ENCODE assay signal across 38 cellular contexts in the genomic region with DNA sequence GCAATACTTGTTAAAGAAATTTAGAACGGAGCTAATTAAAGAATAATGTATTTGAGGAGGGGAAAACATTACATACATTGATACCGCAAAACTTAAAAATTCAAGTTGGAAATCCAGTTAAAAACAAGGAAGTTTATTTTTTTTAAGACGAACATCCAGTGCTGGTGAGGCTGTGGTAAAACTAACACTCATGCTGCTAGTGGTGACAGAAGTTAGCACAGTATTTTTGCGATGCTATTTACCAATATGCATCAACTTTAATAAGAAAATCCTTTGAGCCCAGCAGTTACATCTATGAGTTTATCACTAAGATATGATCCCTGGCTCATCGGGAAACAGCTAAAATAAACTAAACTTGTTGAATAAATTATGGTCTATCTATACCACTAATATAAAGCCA.
"Had no signal": no experiment of that assay in that cellular context is flagged by ENCODE, and none has a peak within 500 bp of the region (broad histone marks: within the 10 kb centered on the region; RNA-seq: fewer than 3 reads in every experiment).

No MANE protein-coding gene starts in this region.

- H3K27me3 Mint-ChIP-seq: activated B cell treated with CpG ODN at 0.5 μM for 24 hours; activated CD4-positive, alpha-beta memory T cell treated with anti-CD3 and anti-CD28 coated beads for 36 hours; activated CD4-positive, alpha-beta T cell treated with anti-CD3 and anti-CD28 coated beads, Interleukin-2, amount 10 ng/mL, durations not matched to agents 24 days and 14 days; activated CD8-positive, alpha-beta T cell treated with anti-CD3 and anti-CD28 coated beads for 36 hours; activated T-helper 17 cell treated with anti-CD3 and anti-CD28 coated beads, Interleukin-2, amount 50 U/mL, for 72 hours; central memory CD8-positive, alpha-beta T cell; T-cell had no signal

- DNase-seq: activated B cell treated with CpG ODN at 0.5 μM for 24 hours; activated CD4-positive, alpha-beta memory T cell treated with anti-CD3 and anti-CD28 coated beads for 36 hours; activated CD4-positive, alpha-beta T cell treated with anti-CD3 and anti-CD28 coated beads for 4 hours; activated CD4-positive, alpha-beta T cell treated with anti-CD3 and anti-CD28 coated beads, Interleukin-2, amount 10 ng/mL, durations not matched to agents 24 days and 14 days; activated CD4-positive, alpha-beta T cell treated with anti-CD3 and anti-CD28 coated beads, Interleukin-2, amount 50 U/mL, for 1 hour; activated CD4-positive, alpha-beta T cell treated with anti-CD3 and anti-CD28 coated beads, Interleukin-2, amount 50 U/mL, for 4 hours; activated CD4-positive, CD25-positive, alpha-beta regulatory T cell treated with anti-CD3 and anti-CD28 coated beads, Interleukin-2, amount 50 U/mL, for 72 hours; activated CD8-positive, alpha-beta memory T cell treated with anti-CD3 and anti-CD28 coated beads, Interleukin-2, amount 50 U/mL, for 4 hours; activated CD8-positive, alpha-beta T cell treated with anti-CD3 and anti-CD28 coated beads for 36 hours; activated effector memory CD4-positive, alpha-beta T cell treated with anti-CD3 and anti-CD28 coated beads, Interleukin-2, amount 50 U/mL, for 16 hours; activated gamma-delta T cell treated with Interleukin-2 at 50 U/mL for 16 hours; activated naive CD4-positive, alpha-beta T cell; activated naive CD4-positive, alpha-beta T cell treated with anti-CD3 and anti-CD28 coated beads for 36 hours; activated naive CD4-positive, alpha-beta T cell treated with anti-CD3 and anti-CD28 coated beads, Interleukin-2, amount 50 U/mL, for 16 hours; activated T-cell treated with anti-CD3 and anti-CD28 coated beads for 4 hours; activated T-cell treated with anti-CD3 and anti-CD28 coated beads, Interleukin-2, amount 50 U/mL, for 1 hour; activated T-cell treated with anti-CD3 and anti-CD28 coated beads, Interleukin-2, amount 50 U/mL, for 4 hours; activated T-cell treated with anti-CD3 and anti-CD28 coated beads, Interleukin-2, amount 50 U/mL, for 72 hours; adrenal gland; amniotic stem cell; aorta; body of pancreas; brain microvascular endothelial cell; caudate nucleus; cerebellar nuclear complex; T-cell; T-helper 2 cell; T-helper 9 cell had no signal

- H3K4me3 Mint-ChIP-seq: activated B cell treated with CpG ODN at 0.5 μM for 24 hours; activated CD4-positive, alpha-beta memory T cell treated with anti-CD3 and anti-CD28 coated beads for 36 hours; activated CD4-positive, alpha-beta T cell treated with anti-CD3 and anti-CD28 coated beads, Interleukin-2, amount 10 ng/mL, durations not matched to agents 24 days and 14 days; activated CD8-positive, alpha-beta T cell treated with anti-CD3 and anti-CD28 coated beads for 36 hours; activated naive CD4-positive, alpha-beta T cell treated with anti-CD3 and anti-CD28 coated beads for 36 hours; activated T-cell treated with anti-CD3 and anti-CD28 coated beads, Interleukin-2, amount 50 U/mL, for 4 hours; activated T-cell treated with anti-CD3 and anti-CD28 coated beads, Interleukin-2, amount 50 U/mL, for 72 hours; activated T-helper 1 cell treated with anti-CD3 and anti-CD28 coated beads, Interleukin-12 subunit alpha, Interleukin-12 subunit beta, Interleukin-2, Interleukin-4 antibody, amounts not matched to agents 30 ng/mL and 10 ng/mL and 1 ng/mL, durations not matched to agents 14 hours and 24 hours and 36 hours; activated T-helper 17 cell treated with anti-CD3 and anti-CD28 coated beads, Interleukin-2, amount 50 U/mL, for 72 hours; central memory CD8-positive, alpha-beta T cell; T-cell; T-helper 2 cell treated with Interferon-gamma antibody and Interleukin-4, amounts not matched to agents 5 μg/mL and 100 μg/mL, for 36 hours had no signal

- FAIRE-seq: astrocyte, bronchial epithelial cell, TTC549 had no signal

- H3K27me3 ChIP-seq: adrenal gland, body of pancreas, brain microvascular endothelial cell, cardiac muscle cell had no signal

- H3K4me1 Mint-ChIP-seq: activated B cell treated with CpG ODN at 0.5 μM for 24 hours; activated T-helper 17 cell treated with anti-CD3 and anti-CD28 coated beads, Interleukin-2, amount 50 U/mL, for 72 hours; central memory CD8-positive, alpha-beta T cell; T-cell had no signal

- H3K9me3 Mint-ChIP-seq: activated B cell treated with CpG ODN at 0.5 μM for 24 hours; activated CD4-positive, alpha-beta memory T cell treated with anti-CD3 and anti-CD28 coated beads for 36 hours; activated CD4-positive, alpha-beta T cell treated with anti-CD3 and anti-CD28 coated beads, Interleukin-2, amount 10 ng/mL, durations not matched to agents 24 days and 14 days; activated CD8-positive, alpha-beta T cell treated with anti-CD3 and anti-CD28 coated beads for 36 hours; activated naive CD4-positive, alpha-beta T cell treated with anti-CD3 and anti-CD28 coated beads for 36 hours; activated naive CD4-positive, alpha-beta T cell treated with anti-CD3 and anti-CD28 coated beads, Interleukin-2, amount 50 U/mL, for 72 hours; activated T-cell treated with anti-CD3 and anti-CD28 coated beads, Interleukin-2, amount 50 U/mL, for 4 hours; activated T-cell treated with anti-CD3 and anti-CD28 coated beads, Interleukin-2, amount 50 U/mL, for 72 hours; activated T-helper 1 cell treated with anti-CD3 and anti-CD28 coated beads, Interleukin-12 subunit alpha, Interleukin-12 subunit beta, Interleukin-2, Interleukin-4 antibody, amounts not matched to agents 30 ng/mL and 10 ng/mL and 1 ng/mL, durations not matched to agents 14 hours and 24 hours and 36 hours; activated T-helper 17 cell treated with anti-CD3 and anti-CD28 coated beads, Interleukin-2, amount 50 U/mL, for 72 hours; central memory CD8-positive, alpha-beta T cell; T-cell; T-helper 2 cell treated with Interferon-gamma antibody and Interleukin-4, amounts not matched to agents 5 μg/mL and 100 μg/mL, for 36 hours had no signal

- H3K4me3 ChIP-seq: adrenal gland, body of pancreas, cardiac muscle cell had no signal

- H3K4me1 ChIP-seq: adrenal gland, body of pancreas had no signal

- H3K27ac ChIP-seq: adrenal gland, body of pancreas, brain microvascular endothelial cell, cardiac muscle cell, VCaP had no signal

- H3K9me3 ChIP-seq: adrenal gland, body of pancreas had no signal

- H3K27ac Mint-ChIP-seq: activated B cell treated with CpG ODN at 0.5 μM for 24 hours; activated CD4-positive, alpha-beta memory T cell treated with anti-CD3 and anti-CD28 coated beads for 36 hours; activated CD4-positive, alpha-beta T cell treated with anti-CD3 and anti-CD28 coated beads, Interleukin-2, amount 10 ng/mL, durations not matched to agents 24 days and 14 days; activated CD8-positive, alpha-beta T cell treated with anti-CD3 and anti-CD28 coated beads for 36 hours; activated naive CD4-positive, alpha-beta T cell treated with anti-CD3 and anti-CD28 coated beads for 36 hours; activated T-cell treated with anti-CD3 and anti-CD28 coated beads, Interleukin-2, amount 50 U/mL, for 72 hours; activated T-helper 1 cell treated with anti-CD3 and anti-CD28 coated beads, Interleukin-12 subunit alpha, Interleukin-12 subunit beta, Interleukin-2, Interleukin-4 antibody, amounts not matched to agents 30 ng/mL and 10 ng/mL and 1 ng/mL, durations not matched to agents 14 hours and 24 hours and 36 hours; activated T-helper 17 cell treated with anti-CD3 and anti-CD28 coated beads, Interleukin-2, amount 50 U/mL, for 72 hours; T-cell; T-helper 2 cell treated with Interferon-gamma antibody and Interleukin-4, amounts not matched to agents 5 μg/mL and 100 μg/mL, for 36 hours had no signal

- ATAC-seq: activated CD8-positive, alpha-beta T cell treated with anti-CD3 and anti-CD28 coated beads for 36 hours; activated naive CD4-positive, alpha-beta T cell treated with anti-CD3 and anti-CD28 coated beads, Interleukin-2, amount 50 U/mL, for 72 hours; activated T-cell treated with anti-CD3 and anti-CD28 coated beads, Interleukin-2, amount 50 U/mL, for 4 hours; activated T-cell treated with anti-CD3 and anti-CD28 coated beads, Interleukin-2, amount 50 U/mL, for 72 hours; activated T-helper 17 cell treated with anti-CD3 and anti-CD28 coated beads, Interleukin-2, amount 50 U/mL, for 72 hours; body of pancreas; T-cell had no signal
